8 cellular contexts compared by ENCODE assay signal in genomic region chr11:46277313-46277622, GRCh38. TPM values are rescaled to one million over a fixed set of nuclear protein-coding genes. Genes with fewer than 3 reads are reported as not detected.
DNase-seq lines count a peak whose midpoint lies in the region; ATAC-seq and TF ChIP-seq lines count a peak whose summit lies in the region.

No MANE protein-coding gene starts in this region.

- POLR2A ChIA-PET in CD4-positive, alpha-beta T cell (lab: Charles Lee), result no interaction called here
- POLR2A ChIA-PET in OCI-LY7 (lab: Charles Lee), result no interaction called here

- BruUV-seq in OCI-LY7 (replicated peaks; lab: Mats Ljungman, UMichigan), result no TSS peak

- no peaks in the 10 kb centered on the region for H3K9me2 ChIP-seq in neural cell (ENCODE audit: insufficient read depth, low read length)
- H3K9me2 ChIP-seq in OCI-LY7 (ENCODE audit: insufficient read depth, low read length), result no peaks in the 10 kb centered on the region

- peaks cover 41% of the 10 kb centered on the region for H3K27me3 ChIP-seq in CD4-positive, alpha-beta T cell (ENCODE audit: control insufficient read depth, insufficient read depth, low read length)
- peaks cover 0 to 3% of the 10 kb centered on the region in 2 donors for H3K27me3 ChIP-seq in duodenal mucosa (ENCODE audit: control insufficient read depth in 1 of 2, insufficient read depth in 2 of 2, low read length in 2 of 2)
- peaks cover 30% of the 10 kb centered on the region for H3K27me3 ChIP-seq in neural cell (ENCODE audit: insufficient read depth, low read depth, low read length)

- H3K27me3 Mint-ChIP-seq in CD4-positive, alpha-beta T cell, result peaks cover 55% of the 10 kb centered on the region

- H3K9me3 Mint-ChIP-seq in CD4-positive, alpha-beta T cell, result no peaks in the 10 kb centered on the region

- H3K4me2 ChIP-seq in neural cell (ENCODE audit: low read length) (peak overlapping the region; percentile 45), OCI-LY7 (ENCODE audit: low read length) (no peak overlapping the region)

- TF ChIP-seq EP300 in neural cell (conservative IDR thresholded peaks at IDR 0.05; ENCODE audit: poor library complexity, severe bottlenecking), result no peak

- H2AFZ ChIP-seq in neural cell (ENCODE audit: low read depth, low read length) (no peak overlapping the region), OCI-LY7 (ENCODE audit: low read length) (no peak overlapping the region)

- H3K4me3 ChIP-seq in duodenal mucosa (ENCODE audit: low read depth in 1 of 2, low read length in 2 of 2) (peak overlapping the region; percentile 82 to 85), neural cell (ENCODE audit: low read length) (peak overlapping the region; percentile 68), OCI-LY7 (ENCODE audit: low read depth, low read length, poor library complexity, severe bottlenecking) (no peak overlapping the region)

- DNase-seq in CD4-positive, alpha-beta T cell, result no peak
- peak; percentile 77 for DNase-seq in M059J (ENCODE audit: low read depth)
- no peak for DNase-seq in OCI-LY7 (ENCODE audit: low spot score)
- DNase-seq in NCI-H1048 (lab: John Stamatoyannopoulos, UW), result no peak
- DNase-seq in GM19240 (ENCODE audit: insufficient read length, low spot score), result no peak

- peak overlapping the region; percentile 63 for H3K4me3 Mint-ChIP-seq in CD4-positive, alpha-beta T cell

- no peak for TF ChIP-seq CTCF in CD4-positive, alpha-beta T cell (IDR thresholded peaks at IDR 0.05)
- no peak for TF ChIP-seq CTCF in neural cell (IDR thresholded peaks at IDR 0.05; ENCODE audit: poor library complexity, severe bottlenecking)
- no peak for TF ChIP-seq CTCF in OCI-LY7 (conservative IDR thresholded peaks at IDR 0.05; ENCODE audit: low read length)

- no peak overlapping the region for H3K27ac ChIP-seq in CD4-positive, alpha-beta T cell (ENCODE audit: low read depth, low read length)
- H3K27ac ChIP-seq in duodenal mucosa (ENCODE audit: low read depth, low read length) (no peak overlapping the region), neural cell (ENCODE audit: low read length) (no peak overlapping the region), OCI-LY7 (ENCODE audit: low read depth, low read length, poor library complexity, severe bottlenecking) (no peak overlapping the region)

- ATAC-seq in CD4-positive, alpha-beta T cell (ENCODE audit: poor library complexity), result no peak
- no peak for ATAC-seq in GM19351 (IDR thresholded peaks at IDR 0.05; ENCODE audit: unreplicated experiment)

- H3K9me3 ChIP-seq in CD4-positive, alpha-beta T cell (ENCODE audit: control insufficient read depth, low read length), result no peaks in the 10 kb centered on the region
- H3K9me3 ChIP-seq in duodenal mucosa (ENCODE audit: control insufficient read depth in 1 of 2, low read length in 2 of 2), result no peaks in the 10 kb centered on the region
- no peaks in the 10 kb centered on the region for H3K9me3 ChIP-seq in neural cell (ENCODE audit: low read length)
- no peaks in the 10 kb centered on the region for H3K9me3 ChIP-seq in OCI-LY7 (ENCODE audit: low read length)

- H3K36me3 ChIP-seq in duodenal mucosa (ENCODE audit: control insufficient read depth in 1 of 2, insufficient read depth in 2 of 2, low read length in 2 of 2), result peaks cover 0 to 5% of the 10 kb centered on the region in 2 donors
- H3K36me3 ChIP-seq in neural cell (ENCODE audit: insufficient read depth, low read length), result no peaks in the 10 kb centered on the region
- H3K36me3 ChIP-seq in OCI-LY7 (ENCODE audit: insufficient read depth, low read length), result no peaks in the 10 kb centered on the region

- H3F3A ChIP-seq in neural cell (ENCODE audit: insufficient read depth, low read length, poor library complexity, severe bottlenecking), result no peaks in the 10 kb centered on the region

- H3K36me3 Mint-ChIP-seq in CD4-positive, alpha-beta T cell (ENCODE audit: low read depth), result no peaks in the 10 kb centered on the region

- H3K4me1 ChIP-seq in duodenal mucosa (ENCODE audit: control insufficient read depth in 1 of 2, insufficient read depth in 2 of 2, low read length in 2 of 2) (peaks cover 70 to 77% of the 10 kb centered on the region in 2 donors), OCI-LY7 (ENCODE audit: insufficient read depth, low read length, poor library complexity, severe bottlenecking) (no peaks in the 10 kb centered on the region)

- H3K79me2 ChIP-seq in neural cell (replicated peaks; ENCODE audit: insufficient read depth, low read length), result no peaks in the 10 kb centered on the region
- H3K79me2 ChIP-seq in OCI-LY7 (ENCODE audit: insufficient read depth, low read depth, low read length), result no peaks in the 10 kb centered on the region

- intact Hi-C loops in CD4-positive, alpha-beta T cell (cut with DNase I, micrococcal nuclease), result no loop called here
- intact Hi-C loops in OCI-LY7 (cut with micrococcal nuclease; ENCODE audit: unreplicated experiment), result no loop called here

- H4K20me1 ChIP-seq in neural cell (ENCODE audit: insufficient read depth) (no peaks in the 10 kb centered on the region), OCI-LY7 (ENCODE audit: insufficient read depth, low read length) (no peaks in the 10 kb centered on the region)

- TF ChIP-seq RAD21 in neural cell (conservative IDR thresholded peaks at IDR 0.05), result no peak

- CTCF ChIA-PET in CD4-positive, alpha-beta T cell (lab: Charles Lee), result no interaction called here
- CTCF ChIA-PET in OCI-LY7 (lab: Charles Lee; ENCODE audit: unreplicated experiment), result no interaction called here

- H3K9ac ChIP-seq in duodenal mucosa (ENCODE audit: low read depth in 1 of 2, low read length in 2 of 2) (peak overlapping the region in 1 of 2 donors; percentile 43), neural cell (ENCODE audit: low read length) (peak overlapping the region; percentile 36)

- H3K27ac Mint-ChIP-seq in CD4-positive, alpha-beta T cell, result no peak overlapping the region

- H3K4me1 Mint-ChIP-seq in CD4-positive, alpha-beta T cell (ENCODE audit: low read depth), result peaks cover 14% of the 10 kb centered on the region

TF ChIP-seq in neural cell, 6 proteins besides CTCF, POLR2A, EP300 and RAD21:
- TF ChIP-seq EZH2 (IDR thresholded peaks at IDR 0.05; ENCODE audit: borderline replicate concordance, insufficient read depth, low read length, poor library complexity, severe bottlenecking), result no peak
- no peak for TF ChIP-seq REST (IDR thresholded peaks at IDR 0.05; ENCODE audit: borderline replicate concordance)
- TF ChIP-seq MXI1 (conservative IDR thresholded peaks at IDR 0.05; ENCODE audit: poor library complexity, severe bottlenecking), result no peak
- TF ChIP-seq TAF1 (IDR thresholded peaks at IDR 0.05; ENCODE audit: low read depth), result no peak
- no peak for TF ChIP-seq SMC3 (conservative IDR thresholded peaks at IDR 0.05; ENCODE audit: poor library complexity)
- no peak for TF ChIP-seq POLR2AphosphoS5 (IDR thresholded peaks at IDR 0.05)

RNA-seq across cellular contexts. Expression of gene CREB3L1, which starts 0.2 kb away (rescaled TPM):
- total RNA-seq in CD4-positive, alpha-beta T cell, result not detected
- 40.1 and 70.3 TPM in 2 replicates for total RNA-seq in M059J (2014; rRNA removed; shearing (Covaris generic))
- polyA plus RNA-seq in neural cell, result not detected in 2 replicates
- not detected in 2 replicates for polyA minus RNA-seq in neural cell
- not detected in 2 replicates for total RNA-seq in OCI-LY7 (2014; rRNA removed; shearing (Covaris generic))
- 0.15 and 0.17 TPM in 2 replicates for total RNA-seq in OCI-LY7 (2022)

Comparison
In these comparisons a context has a peak if more than half of its experiments do, and no peak if none do; other contexts are left out.
1. RNA of gene CREB3L1, which starts 0.2 kb away (total RNA-seq): 40.1 to 70.3 TPM in M059J; 0.15 to 0.17 TPM in OCI-LY7 and not detected in CD4-positive, alpha-beta T cell; every median in the first group is over 10 times any median in the second.